In the genomic region with DNA sequence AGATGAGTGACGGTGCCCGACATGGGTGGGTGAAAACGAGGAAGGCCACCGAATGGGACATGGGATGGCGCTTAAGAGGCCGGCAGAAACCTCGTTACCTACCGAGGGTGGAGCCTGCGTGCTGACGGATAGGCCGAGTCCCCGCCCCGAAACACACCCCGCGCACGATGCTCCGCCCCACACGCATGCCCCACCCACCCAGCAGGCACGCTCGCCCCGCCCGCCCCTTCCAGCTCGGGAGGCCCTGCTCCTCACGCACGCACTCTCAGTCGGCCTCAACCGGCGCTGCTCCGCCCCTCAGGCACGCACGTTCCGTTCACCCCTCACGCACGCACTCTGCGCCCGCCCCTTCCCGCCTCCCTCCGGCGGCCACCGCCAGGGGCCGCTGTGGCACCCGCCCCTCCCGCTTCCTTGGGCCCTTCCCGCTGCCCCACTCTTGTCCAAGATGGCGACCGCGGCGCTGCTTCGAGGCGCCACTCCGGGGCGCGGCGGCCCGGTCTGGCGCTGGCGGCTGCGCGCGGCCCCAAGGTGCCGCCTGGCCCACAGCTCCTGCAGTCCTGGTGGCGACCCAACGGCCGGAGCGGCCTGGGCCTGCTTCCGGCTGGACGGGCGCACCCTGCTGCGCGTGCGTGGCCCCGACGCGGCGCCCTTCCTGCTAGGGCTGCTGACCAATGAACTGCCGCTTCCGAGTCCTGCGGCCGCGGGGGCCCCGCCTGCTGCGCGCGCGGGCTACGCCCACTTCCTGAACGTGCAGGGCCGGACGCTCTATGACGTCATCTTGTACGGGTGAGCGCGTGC, we compare ENCODE assay signal across 1 cellular context.
TF ChIP-seq lines count a peak whose summit lies in the region.

A gene (plus strand): TSS at position 433 of the 798 bp plus-strand sequence. CDS start 13 bp downstream, at position 446.

TF ChIP-seq in K562, 482 proteins besides CTCF, POLR2A, EP300 and RAD21 (continued from another document and continues in another):
- TF ChIP-seq, protein P1, sequence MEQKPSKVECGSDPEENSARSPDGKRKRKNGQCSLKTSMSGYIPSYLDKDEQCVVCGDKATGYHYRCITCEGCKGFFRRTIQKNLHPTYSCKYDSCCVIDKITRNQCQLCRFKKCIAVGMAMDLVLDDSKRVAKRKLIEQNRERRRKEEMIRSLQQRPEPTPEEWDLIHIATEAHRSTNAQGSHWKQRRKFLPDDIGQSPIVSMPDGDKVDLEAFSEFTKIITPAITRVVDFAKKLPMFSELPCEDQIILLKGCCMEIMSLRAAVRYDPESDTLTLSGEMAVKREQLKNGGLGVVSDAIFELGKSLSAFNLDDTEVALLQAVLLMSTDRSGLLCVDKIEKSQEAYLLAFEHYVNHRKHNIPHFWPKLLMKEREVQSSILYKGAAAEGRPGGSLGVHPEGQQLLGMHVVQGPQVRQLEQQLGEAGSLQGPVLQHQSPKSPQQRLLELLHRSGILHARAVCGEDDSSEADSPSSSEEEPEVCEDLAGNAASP (IDR thresholded peaks at IDR 0.05) = no peak
- no peak for TF ChIP-seq SMARCA5 (IDR thresholded peaks at IDR 0.05)
- TF ChIP-seq MBD2 (IDR thresholded peaks at IDR 0.05; ENCODE audit: borderline replicate concordance, low read depth) = no peak; the same call in 1 of the 2 replicates
- 0 out of 2 replicates have a peak, but pooled peaks have one; percentile 2 for TF ChIP-seq OTX1 (CRISPR knock-in tag; IDR thresholded peaks at IDR 0.05)
- TF ChIP-seq SREBF1 (IDR thresholded peaks at IDR 0.05; ENCODE audit: borderline replicate concordance, low read depth, low read length) = no peak
- no peak; the same call in 1 of the 2 replicates for TF ChIP-seq SMARCC2 (IDR thresholded peaks at IDR 0.05; ENCODE audit: low read depth)
- TF ChIP-seq ZNF146 (CRISPR knock-in tag; IDR thresholded peaks at IDR 0.05; ENCODE audit: unreplicated experiment) = no peak
- TF ChIP-seq HNRNPUL1 (IDR thresholded peaks at IDR 0.05; ENCODE audit: low read length) = no peak
- TF ChIP-seq, protein P2, sequence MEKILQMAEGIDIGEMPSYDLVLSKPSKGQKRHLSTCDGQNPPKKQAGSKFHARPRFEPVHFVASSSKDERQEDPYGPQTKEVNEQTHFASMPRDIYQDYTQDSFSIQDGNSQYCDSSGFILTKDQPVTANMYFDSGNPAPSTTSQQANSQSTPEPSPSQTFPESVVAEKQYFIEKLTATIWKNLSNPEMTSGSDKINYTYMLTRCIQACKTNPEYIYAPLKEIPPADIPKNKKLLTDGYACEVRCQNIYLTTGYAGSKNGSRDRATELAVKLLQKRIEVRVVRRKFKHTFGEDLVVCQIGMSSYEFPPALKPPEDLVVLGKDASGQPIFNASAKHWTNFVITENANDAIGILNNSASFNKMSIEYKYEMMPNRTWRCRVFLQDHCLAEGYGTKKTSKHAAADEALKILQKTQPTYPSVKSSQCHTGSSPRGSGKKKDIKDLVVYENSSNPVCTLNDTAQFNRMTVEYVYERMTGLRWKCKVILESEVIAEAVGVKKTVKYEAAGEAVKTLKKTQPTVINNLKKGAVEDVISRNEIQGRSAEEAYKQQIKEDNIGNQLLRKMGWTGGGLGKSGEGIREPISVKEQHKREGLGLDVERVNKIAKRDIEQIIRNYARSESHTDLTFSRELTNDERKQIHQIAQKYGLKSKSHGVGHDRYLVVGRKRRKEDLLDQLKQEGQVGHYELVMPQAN (IDR thresholded peaks at IDR 0.05; ENCODE audit: borderline replicate concordance) = no peak
- peak; percentile 99 for TF ChIP-seq CXXC5 (CRISPR knock-in tag; IDR thresholded peaks at IDR 0.05)
- TF ChIP-seq MTF1 (CRISPR knock-in tag; IDR thresholded peaks at IDR 0.05; ENCODE audit: borderline replicate concordance) = peak; percentile 5; the same call in 1 of the 2 replicates
- TF ChIP-seq NFRKB (IDR thresholded peaks at IDR 0.05; ENCODE audit: low read depth) = no peak
- TF ChIP-seq STAG1 (CRISPR knock-in tag; IDR thresholded peaks at IDR 0.05; ENCODE audit: borderline replicate concordance) = no peak
- TF ChIP-seq SMARCE1 (IDR thresholded peaks at IDR 0.05) = no peak
- no peak for TF ChIP-seq ZNF121 (CRISPR knock-in tag; conservative IDR thresholded peaks at IDR 0.05)
- TF ChIP-seq GATAD2B (IDR thresholded peaks at IDR 0.05; ENCODE audit: borderline replicate concordance) = peak; percentile 100
- no peak for TF ChIP-seq TAF15 (IDR thresholded peaks at IDR 0.05; ENCODE audit: low read depth, low read length)
- TF ChIP-seq, protein P3, sequence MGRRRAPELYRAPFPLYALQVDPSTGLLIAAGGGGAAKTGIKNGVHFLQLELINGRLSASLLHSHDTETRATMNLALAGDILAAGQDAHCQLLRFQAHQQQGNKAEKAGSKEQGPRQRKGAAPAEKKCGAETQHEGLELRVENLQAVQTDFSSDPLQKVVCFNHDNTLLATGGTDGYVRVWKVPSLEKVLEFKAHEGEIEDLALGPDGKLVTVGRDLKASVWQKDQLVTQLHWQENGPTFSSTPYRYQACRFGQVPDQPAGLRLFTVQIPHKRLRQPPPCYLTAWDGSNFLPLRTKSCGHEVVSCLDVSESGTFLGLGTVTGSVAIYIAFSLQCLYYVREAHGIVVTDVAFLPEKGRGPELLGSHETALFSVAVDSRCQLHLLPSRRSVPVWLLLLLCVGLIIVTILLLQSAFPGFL (CRISPR knock-in tag; IDR thresholded peaks at IDR 0.05) = peak; percentile 79; the same call in 1 of the 2 replicates
- TF ChIP-seq, protein P4, sequence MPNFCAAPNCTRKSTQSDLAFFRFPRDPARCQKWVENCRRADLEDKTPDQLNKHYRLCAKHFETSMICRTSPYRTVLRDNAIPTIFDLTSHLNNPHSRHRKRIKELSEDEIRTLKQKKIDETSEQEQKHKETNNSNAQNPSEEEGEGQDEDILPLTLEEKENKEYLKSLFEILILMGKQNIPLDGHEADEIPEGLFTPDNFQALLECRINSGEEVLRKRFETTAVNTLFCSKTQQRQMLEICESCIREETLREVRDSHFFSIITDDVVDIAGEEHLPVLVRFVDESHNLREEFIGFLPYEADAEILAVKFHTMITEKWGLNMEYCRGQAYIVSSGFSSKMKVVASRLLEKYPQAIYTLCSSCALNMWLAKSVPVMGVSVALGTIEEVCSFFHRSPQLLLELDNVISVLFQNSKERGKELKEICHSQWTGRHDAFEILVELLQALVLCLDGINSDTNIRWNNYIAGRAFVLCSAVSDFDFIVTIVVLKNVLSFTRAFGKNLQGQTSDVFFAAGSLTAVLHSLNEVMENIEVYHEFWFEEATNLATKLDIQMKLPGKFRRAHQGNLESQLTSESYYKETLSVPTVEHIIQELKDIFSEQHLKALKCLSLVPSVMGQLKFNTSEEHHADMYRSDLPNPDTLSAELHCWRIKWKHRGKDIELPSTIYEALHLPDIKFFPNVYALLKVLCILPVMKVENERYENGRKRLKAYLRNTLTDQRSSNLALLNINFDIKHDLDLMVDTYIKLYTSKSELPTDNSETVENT (CRISPR knock-in tag; IDR thresholded peaks at IDR 0.05) = peak; percentile 97
- no peak for TF ChIP-seq ZNF436 (CRISPR knock-in tag; IDR thresholded peaks at IDR 0.05)
- TF ChIP-seq, protein P5, sequence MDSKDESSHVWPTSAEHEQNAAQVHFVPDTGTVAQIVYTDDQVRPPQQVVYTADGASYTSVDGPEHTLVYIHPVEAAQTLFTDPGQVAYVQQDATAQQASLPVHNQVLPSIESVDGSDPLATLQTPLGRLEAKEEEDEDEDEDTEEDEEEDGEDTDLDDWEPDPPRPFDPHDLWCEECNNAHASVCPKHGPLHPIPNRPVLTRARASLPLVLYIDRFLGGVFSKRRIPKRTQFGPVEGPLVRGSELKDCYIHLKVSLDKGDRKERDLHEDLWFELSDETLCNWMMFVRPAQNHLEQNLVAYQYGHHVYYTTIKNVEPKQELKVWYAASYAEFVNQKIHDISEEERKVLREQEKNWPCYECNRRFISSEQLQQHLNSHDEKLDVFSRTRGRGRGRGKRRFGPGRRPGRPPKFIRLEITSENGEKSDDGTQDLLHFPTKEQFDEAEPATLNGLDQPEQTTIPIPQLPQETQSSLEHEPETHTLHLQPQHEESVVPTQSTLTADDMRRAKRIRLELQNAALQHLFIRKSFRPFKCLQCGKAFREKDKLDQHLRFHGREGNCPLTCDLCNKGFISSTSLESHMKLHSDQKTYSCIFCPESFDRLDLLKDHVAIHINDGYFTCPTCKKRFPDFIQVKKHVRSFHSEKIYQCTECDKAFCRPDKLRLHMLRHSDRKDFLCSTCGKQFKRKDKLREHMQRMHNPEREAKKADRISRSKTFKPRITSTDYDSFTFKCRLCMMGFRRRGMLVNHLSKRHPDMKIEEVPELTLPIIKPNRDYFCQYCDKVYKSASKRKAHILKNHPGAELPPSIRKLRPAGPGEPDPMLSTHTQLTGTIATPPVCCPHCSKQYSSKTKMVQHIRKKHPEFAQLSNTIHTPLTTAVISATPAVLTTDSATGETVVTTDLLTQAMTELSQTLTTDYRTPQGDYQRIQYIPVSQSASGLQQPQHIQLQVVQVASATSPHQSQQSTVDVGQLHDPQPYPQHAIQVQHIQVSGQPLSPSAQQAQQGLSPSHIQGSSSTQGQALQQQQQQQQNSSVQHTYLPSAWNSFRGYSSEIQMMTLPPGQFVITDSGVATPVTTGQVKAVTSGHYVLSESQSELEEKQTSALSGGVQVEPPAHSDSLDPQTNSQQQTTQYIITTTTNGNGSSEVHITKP (IDR thresholded peaks at IDR 0.05; ENCODE audit: partially characterized antibody) = peak; percentile 66
- TF ChIP-seq, protein P6, sequence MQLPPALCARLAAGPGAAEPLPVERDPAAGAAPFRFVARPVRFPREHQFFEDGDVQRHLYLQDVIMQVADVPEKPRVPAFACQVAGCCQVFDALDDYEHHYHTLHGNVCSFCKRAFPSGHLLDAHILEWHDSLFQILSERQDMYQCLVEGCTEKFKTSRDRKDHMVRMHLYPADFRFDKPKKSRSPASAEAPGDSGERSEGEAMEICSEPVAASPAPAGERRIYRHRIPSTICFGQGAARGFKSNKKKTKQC (CRISPR knock-in tag; IDR thresholded peaks at IDR 0.05) = peak; percentile 82; the same call in 1 of the 2 replicates
- TF ChIP-seq NCOA4 (IDR thresholded peaks at IDR 0.05; ENCODE audit: partially characterized antibody) = no peak
- TF ChIP-seq ZNF41 (CRISPR knock-in tag; conservative IDR thresholded peaks at IDR 0.05) = 0 out of 2 replicates have a peak, but pooled peaks have one; percentile 10
- TF ChIP-seq, protein P7, sequence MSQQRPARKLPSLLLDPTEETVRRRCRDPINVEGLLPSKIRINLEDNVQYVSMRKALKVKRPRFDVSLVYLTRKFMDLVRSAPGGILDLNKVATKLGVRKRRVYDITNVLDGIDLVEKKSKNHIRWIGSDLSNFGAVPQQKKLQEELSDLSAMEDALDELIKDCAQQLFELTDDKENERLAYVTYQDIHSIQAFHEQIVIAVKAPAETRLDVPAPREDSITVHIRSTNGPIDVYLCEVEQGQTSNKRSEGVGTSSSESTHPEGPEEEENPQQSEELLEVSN (IDR thresholded peaks at IDR 0.05; ENCODE audit: borderline replicate concordance in 1 of 2, extremely low read depth in 1 of 2, insufficient read depth in 1 of 2, insufficient read length in 1 of 2, low read depth in 1 of 2, low read length in 1 of 2, poor library complexity in 1 of 2, severe bottlenecking in 1 of 2) = peak; percentile 39 to 94
- 0 out of 2 replicates have a peak, but pooled peaks have one; percentile 26 for TF ChIP-seq RBM14 (IDR thresholded peaks at IDR 0.05; ENCODE audit: borderline replicate concordance, insufficient read depth, low read depth, low read length)
- no peak for TF ChIP-seq YBX1 (IDR thresholded peaks at IDR 0.05)
- no peak for TF ChIP-seq KDM2B (CRISPR knock-in tag; IDR thresholded peaks at IDR 0.05)
- TF ChIP-seq, protein P8, sequence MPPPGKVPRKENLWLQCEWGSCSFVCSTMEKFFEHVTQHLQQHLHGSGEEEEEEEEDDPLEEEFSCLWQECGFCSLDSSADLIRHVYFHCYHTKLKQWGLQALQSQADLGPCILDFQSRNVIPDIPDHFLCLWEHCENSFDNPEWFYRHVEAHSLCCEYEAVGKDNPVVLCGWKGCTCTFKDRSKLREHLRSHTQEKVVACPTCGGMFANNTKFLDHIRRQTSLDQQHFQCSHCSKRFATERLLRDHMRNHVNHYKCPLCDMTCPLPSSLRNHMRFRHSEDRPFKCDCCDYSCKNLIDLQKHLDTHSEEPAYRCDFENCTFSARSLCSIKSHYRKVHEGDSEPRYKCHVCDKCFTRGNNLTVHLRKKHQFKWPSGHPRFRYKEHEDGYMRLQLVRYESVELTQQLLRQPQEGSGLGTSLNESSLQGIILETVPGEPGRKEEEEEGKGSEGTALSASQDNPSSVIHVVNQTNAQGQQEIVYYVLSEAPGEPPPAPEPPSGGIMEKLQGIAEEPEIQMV (tag; conservative IDR thresholded peaks at IDR 0.05; ENCODE audit: low read depth) = no peak
- 0 out of 2 replicates have a peak, but pooled peaks have one; percentile 17 for TF ChIP-seq MXI1 (IDR thresholded peaks at IDR 0.05; ENCODE audit: low read depth, low read length)
- TF ChIP-seq, protein P9, sequence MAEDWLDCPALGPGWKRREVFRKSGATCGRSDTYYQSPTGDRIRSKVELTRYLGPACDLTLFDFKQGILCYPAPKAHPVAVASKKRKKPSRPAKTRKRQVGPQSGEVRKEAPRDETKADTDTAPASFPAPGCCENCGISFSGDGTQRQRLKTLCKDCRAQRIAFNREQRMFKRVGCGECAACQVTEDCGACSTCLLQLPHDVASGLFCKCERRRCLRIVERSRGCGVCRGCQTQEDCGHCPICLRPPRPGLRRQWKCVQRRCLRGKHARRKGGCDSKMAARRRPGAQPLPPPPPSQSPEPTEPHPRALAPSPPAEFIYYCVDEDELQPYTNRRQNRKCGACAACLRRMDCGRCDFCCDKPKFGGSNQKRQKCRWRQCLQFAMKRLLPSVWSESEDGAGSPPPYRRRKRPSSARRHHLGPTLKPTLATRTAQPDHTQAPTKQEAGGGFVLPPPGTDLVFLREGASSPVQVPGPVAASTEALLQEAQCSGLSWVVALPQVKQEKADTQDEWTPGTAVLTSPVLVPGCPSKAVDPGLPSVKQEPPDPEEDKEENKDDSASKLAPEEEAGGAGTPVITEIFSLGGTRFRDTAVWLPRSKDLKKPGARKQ (CRISPR knock-in tag; IDR thresholded peaks at IDR 0.05) = no peak
- TF ChIP-seq, protein P10, sequence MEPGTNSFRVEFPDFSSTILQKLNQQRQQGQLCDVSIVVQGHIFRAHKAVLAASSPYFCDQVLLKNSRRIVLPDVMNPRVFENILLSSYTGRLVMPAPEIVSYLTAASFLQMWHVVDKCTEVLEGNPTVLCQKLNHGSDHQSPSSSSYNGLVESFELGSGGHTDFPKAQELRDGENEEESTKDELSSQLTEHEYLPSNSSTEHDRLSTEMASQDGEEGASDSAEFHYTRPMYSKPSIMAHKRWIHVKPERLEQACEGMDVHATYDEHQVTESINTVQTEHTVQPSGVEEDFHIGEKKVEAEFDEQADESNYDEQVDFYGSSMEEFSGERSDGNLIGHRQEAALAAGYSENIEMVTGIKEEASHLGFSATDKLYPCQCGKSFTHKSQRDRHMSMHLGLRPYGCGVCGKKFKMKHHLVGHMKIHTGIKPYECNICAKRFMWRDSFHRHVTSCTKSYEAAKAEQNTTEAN (CRISPR knock-in tag; IDR thresholded peaks at IDR 0.05) = no peak
